Comparison of ENCODE assay signal across 25 cellular contexts in genomic region chr9:127096208-127096607, GRCh38. TPM values are rescaled to one million over a fixed set of nuclear protein-coding genes. Genes with fewer than 3 reads are reported as not detected.
A peak's percentile ranks its signal among the peaks of the same experiment; 100 is the strongest.
DNase-seq lines count a peak whose midpoint lies in the region; ATAC-seq and TF ChIP-seq lines count a peak whose summit lies in the region.
"Had no signal": no experiment of that assay in that cellular context is flagged by ENCODE, and none has a peak within 500 bp of the region (broad histone marks: within the 10 kb centered on the region; RNA-seq: fewer than 3 reads in every experiment).

No MANE protein-coding gene starts in this region.

- H3K18ac ChIP-seq in neuronal stem cell (ENCODE audit: low read length): peak overlapping the region; percentile 51

- no peak overlapping the region for H2AFZ ChIP-seq in neuronal stem cell (ENCODE audit: low read length)

- H4K8ac ChIP-seq in neuronal stem cell (ENCODE audit: low read depth, low read length): no peak overlapping the region

- ATAC-seq in GM18861 (IDR thresholded peaks at IDR 0.05; ENCODE audit: unreplicated experiment): no peak
- ATAC-seq in aorta (ENCODE audit: low FRiP score): no peak
- ATAC-seq: CD8-positive, alpha-beta T cell had no signal

- 90 to 94% methylated on average over 7 to 13 of the region's 13 CpGs for WGBS in endodermal cell (ENCODE audit: insufficient coverage in 1 of 2, insufficient read length in 1 of 2), 2 experiments
- WGBS in neuronal stem cell (ENCODE audit: extremely low coverage in 2 of 2, insufficient read length in 2 of 2, insufficient replicate concordance in 1 of 2), 2 donors: no CpG with 5 or more reads among the region's 13 CpGs
- WGBS in aorta, 2 donors: 94% methylated on average over 13 of the region's 13 CpGs
- WGBS in esophagus squamous epithelium, 2 donors: 81 to 96% methylated on average over 8 to 12 of the region's 13 CpGs

- no peak for TF ChIP-seq POLR2A in esophagus squamous epithelium (IDR thresholded peaks at IDR 0.05)

- H3K9me3 ChIP-seq in endodermal cell (ENCODE audit: control insufficient read depth, low read length): no peaks in the 10 kb centered on the region
- no peaks in the 10 kb centered on the region for H3K9me3 ChIP-seq in neuronal stem cell (replicated peaks in 1 of 2; ENCODE audit: control insufficient read depth in 2 of 2, insufficient read depth in 1 of 2, low read depth in 1 of 2, low read length in 2 of 2)
- H3K9me3 ChIP-seq in aorta (ENCODE audit: control insufficient read depth, low read length): no peaks in the 10 kb centered on the region
- no peaks in the 10 kb centered on the region for H3K9me3 ChIP-seq in esophagus squamous epithelium
- H3K9me3 ChIP-seq: adrenal gland, esophagus muscularis mucosa, neutrophil, Peyer's patch, SJSA1, tibial artery had no signal

- H3K27me3 Mint-ChIP-seq in endodermal cell (ENCODE audit: insufficient read depth): no peaks in the 10 kb centered on the region

- H3K27me3 ChIP-seq in endodermal cell (ENCODE audit: control insufficient read depth, insufficient read depth, low read length, poor library complexity, severe bottlenecking) (no peaks in the 10 kb centered on the region), neuronal stem cell (ENCODE audit: control insufficient read depth in 3 of 3, insufficient read depth in 3 of 3, low read depth in 1 of 3, low read length in 3 of 3) (no peaks in the 10 kb centered on the region), aorta (ENCODE audit: control insufficient read depth in 1 of 2, insufficient read depth in 2 of 2, low read length in 1 of 2) (no peaks in the 10 kb centered on the region), esophagus squamous epithelium (no peaks in the 10 kb centered on the region)
- H3K27me3 ChIP-seq: adrenal gland, esophagus muscularis mucosa, neutrophil, Peyer's patch, SJSA1, tibial artery had no signal

- H3K14ac ChIP-seq in neuronal stem cell (ENCODE audit: low read length): no peak overlapping the region

- no peak overlapping the region for H3K4me3 Mint-ChIP-seq in endodermal cell
- H3K4me3 Mint-ChIP-seq: CD8-positive, alpha-beta T cell; T-helper 1 cell treated with Interleukin-12 subunit alpha and Interleukin-12 subunit beta and Interleukin-4 antibody, amounts not matched to agents 30 μg/mL and 1 μg/mL, for 36 hours had no signal

- H3K36me3 ChIP-seq in endodermal cell (ENCODE audit: control insufficient read depth, insufficient read depth, low read length) (no peaks in the 10 kb centered on the region), neuronal stem cell (replicated peaks in 1 of 2; ENCODE audit: control insufficient read depth in 2 of 2, insufficient read depth in 2 of 2, low read length in 2 of 2) (peaks cover 7 to 16% of the 10 kb centered on the region in 2 donors), aorta (ENCODE audit: control insufficient read depth in 1 of 2, insufficient read depth in 2 of 2, low read length in 1 of 2) (peaks cover 0 to 2% of the 10 kb centered on the region in 2 donors), esophagus squamous epithelium (peaks cover 0 to 40% (median 0%) of the 10 kb centered on the region in 3 donors)
- H3K36me3 ChIP-seq: adrenal gland, neutrophil, SJSA1 had no signal

- H2BK5ac ChIP-seq in neuronal stem cell (ENCODE audit: low read length): no peak overlapping the region

- no peak overlapping the region for H2AK5ac ChIP-seq in neuronal stem cell (ENCODE audit: low read depth, low read length)

- H3K9ac ChIP-seq in endodermal cell (ENCODE audit: extremely low read depth, low read length, poor library complexity, severe bottlenecking): no peak overlapping the region
- H3K9ac ChIP-seq in neuronal stem cell (ENCODE audit: low read depth, low read length, poor library complexity): no peak overlapping the region

- peaks cover 17% of the 10 kb centered on the region for H3K36me3 Mint-ChIP-seq in endodermal cell (ENCODE audit: low read depth)
- H3K36me3 Mint-ChIP-seq: CD8-positive, alpha-beta T cell had no signal

- no peaks in the 10 kb centered on the region for H3K4me1 Mint-ChIP-seq in endodermal cell

- H3K4ac ChIP-seq in neuronal stem cell (ENCODE audit: low read length): no peak overlapping the region

- H3K9me3 Mint-ChIP-seq in endodermal cell: no peaks in the 10 kb centered on the region
- H3K9me3 Mint-ChIP-seq: CD8-positive, alpha-beta T cell; T-helper 1 cell treated with Interleukin-12 subunit alpha and Interleukin-12 subunit beta and Interleukin-4 antibody, amounts not matched to agents 30 μg/mL and 1 μg/mL, for 36 hours had no signal

- H3K27ac ChIP-seq in endodermal cell (ENCODE audit: low read depth, low read length) (no peak overlapping the region), neuronal stem cell (replicated peaks; ENCODE audit: low read length) (no peak overlapping the region), temporal lobe (ENCODE audit: low read depth, low read length) (peak overlapping the region; percentile 54), aorta (ENCODE audit: low read depth in 1 of 2, low read length in 2 of 2) (no peak overlapping the region), esophagus squamous epithelium (peak overlapping the region in 1 of 4 donors; percentile 16)
- H3K27ac ChIP-seq: adrenal gland, coronary artery, esophagus muscularis mucosa, neutrophil, Peyer's patch, SJSA1, tibial artery had no signal

- H3K27ac Mint-ChIP-seq in endodermal cell: no peak overlapping the region
- H3K27ac Mint-ChIP-seq: CD8-positive, alpha-beta T cell; T-helper 1 cell treated with Interleukin-12 subunit alpha and Interleukin-12 subunit beta and Interleukin-4 antibody, amounts not matched to agents 30 μg/mL and 1 μg/mL, for 36 hours had no signal

- intact Hi-C loops in aorta (cut with DNase I): no loop called here
- intact Hi-C loops in esophagus squamous epithelium (cut with DNase I): no loop called here

- H3K4me3 ChIP-seq in endodermal cell (ENCODE audit: low read length) (no peak overlapping the region), neuronal stem cell (ENCODE audit: low read length in 2 of 2) (no peak overlapping the region), aorta (ENCODE audit: low read length in 2 of 2) (no peak overlapping the region), esophagus squamous epithelium (no peak overlapping the region)
- H3K4me3 ChIP-seq: adrenal gland, coronary artery, esophagus muscularis mucosa, lung, Peyer's patch, SJSA1, tibial artery had no signal

- no peaks in the 10 kb centered on the region for H3K4me1 ChIP-seq in endodermal cell (ENCODE audit: control insufficient read depth, insufficient read depth, low read length)
- H3K4me1 ChIP-seq in neuronal stem cell (ENCODE audit: control insufficient read depth in 2 of 2, insufficient read depth in 1 of 2, low read depth in 1 of 2, low read length in 2 of 2): no peaks in the 10 kb centered on the region
- no peaks in the 10 kb centered on the region for H3K4me1 ChIP-seq in aorta (ENCODE audit: control insufficient read depth in 1 of 2, insufficient read depth in 2 of 2, low read length in 2 of 2)
- H3K4me1 ChIP-seq in esophagus squamous epithelium: peaks cover 0 to 9% (median 0%) of the 10 kb centered on the region in 3 donors
- H3K4me1 ChIP-seq: Peyer's patch had no signal

- H2BK120ac ChIP-seq in neuronal stem cell (ENCODE audit: low read depth, low read length): no peak overlapping the region

- no peak overlapping the region for H3K23ac ChIP-seq in neuronal stem cell (ENCODE audit: low read depth, low read length, poor library complexity)

- H4K91ac ChIP-seq in neuronal stem cell (ENCODE audit: low read depth, low read length, poor library complexity): no peak overlapping the region

- no peak for TF ChIP-seq CTCF in endodermal cell (conservative IDR thresholded peaks at IDR 0.05)
- TF ChIP-seq CTCF in esophagus squamous epithelium (IDR thresholded peaks at IDR 0.05): no peak

- H3K4me2 ChIP-seq in neuronal stem cell (ENCODE audit: insufficient read depth, low read length, poor library complexity, severe bottlenecking): no peak overlapping the region

- H2BK12ac ChIP-seq in neuronal stem cell (ENCODE audit: low read length): no peak overlapping the region

- DNase-seq in NCI-H2227 (lab: John Stamatoyannopoulos, UW; ENCODE audit: unreplicated experiment) (peak; percentile 60), endodermal cell (peak; percentile 39), neuronal stem cell (ENCODE audit: low spot score) (no peak), aorta (no peak), esophagus squamous epithelium (lab: John Stamatoyannopoulos, UW) (no peak)
- DNase-seq: activated CD4-positive, alpha-beta T cell treated with anti-CD3 and anti-CD28 coated beads for 4 hours; activated naive CD4-positive, alpha-beta T cell; activated T-cell treated with anti-CD3 and anti-CD28 coated beads, Interleukin-2, amount 50 U/mL, for 48 hours; adrenal gland; CD8-positive, alpha-beta T cell; DMS 273 treated with DMSO at 0.1 percent for 48 hours; NCI-H69; Peyer's patch; stimulated activated CD4-positive, alpha-beta T cell treated with anti-CD3 and anti-CD28 coated beads, Interleukin-12 subunit alpha, Interleukin-12 subunit beta, amount 100 ng/mL, for 4 hours; stimulated activated CD4-positive, alpha-beta T cell treated with anti-CD3 and anti-CD28 coated beads, Interleukin-4, amount 100 ng/mL, for 24 hours; stimulated activated naive CD4-positive, alpha-beta T cell had no signal

- no peaks in the 10 kb centered on the region for H3K79me1 ChIP-seq in neuronal stem cell (ENCODE audit: low read depth, low read length)

- H2BK15ac ChIP-seq in neuronal stem cell (ENCODE audit: low read length): no peak overlapping the region

RNA-seq across cellular contexts. Expression of gene ANGPTL2, which starts 26.2 kb away (rescaled TPM):
- total RNA-seq in endodermal cell: 10 to 100 TPM; 14.8 to 17.1 TPM
- 19.1 TPM for polyA plus RNA-seq in endodermal cell (2013, experiment 1 of 2)
- polyA plus RNA-seq in endodermal cell (2013, experiment 2 of 2): 21.2 TPM
- 13.6 TPM for polyA plus RNA-seq in neuronal stem cell (2013, experiment 1 of 2)
- polyA plus RNA-seq in neuronal stem cell (2013, experiment 2 of 2): 14.2 TPM
- total RNA-seq in temporal lobe: 3.7 TPM
- 10 to 100 TPM; 36.7 to 44.8 TPM for total RNA-seq in aorta
- 10 to 100 TPM; 13.4 to 51.2 TPM for polyA plus RNA-seq in aorta
- 10 to 100 TPM in 1 of 4 donors, 1 to 10 TPM in 3; 2.4 to 24.6 (median 7.6) TPM for total RNA-seq in esophagus squamous epithelium
- total RNA-seq: CD8-positive, alpha-beta T cell had no signal

Comparison
In these comparisons a context has a peak if more than half of its experiments do, and no peak if none do; other contexts are left out.
1. DNase-seq: peak in NCI-H2227 (single experiment) and endodermal cell (single experiment); none in neuronal stem cell (single experiment), aorta (0 of 2) and esophagus squamous epithelium (single experiment).